ENCODE assay signal across 11 cellular contexts in the genomic region with DNA sequence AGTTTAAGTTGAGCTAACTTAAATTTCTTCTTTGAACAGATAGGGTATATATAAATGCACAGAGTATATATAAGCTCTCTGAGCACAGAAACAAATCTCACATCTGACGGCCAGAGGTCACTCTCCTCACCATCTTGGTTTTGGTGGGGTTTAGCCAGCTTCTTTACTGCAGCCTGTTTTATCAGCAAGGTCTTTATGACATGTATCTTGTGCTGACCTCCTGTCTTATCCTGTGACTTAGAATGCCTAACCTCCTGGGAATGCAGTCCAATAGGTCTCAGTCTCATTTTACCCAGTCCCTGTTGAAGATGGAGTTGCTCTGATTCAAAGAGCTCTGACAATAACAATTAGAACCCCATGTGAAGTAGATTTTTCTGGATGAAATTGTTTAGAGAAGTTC. TPM values are rescaled to one million over a fixed set of nuclear protein-coding genes. Genes with fewer than 3 reads are reported as not detected.
DNase-seq lines count a peak whose midpoint lies in the region; ATAC-seq and TF ChIP-seq lines count a peak whose summit lies in the region.
"Had no signal": no experiment of that assay in that cellular context is flagged by ENCODE, and none has a peak within 500 bp of the region (broad histone marks: within the 10 kb centered on the region; RNA-seq: fewer than 3 reads in every experiment).

No MANE protein-coding gene starts in this region.

- no peak overlapping the region for H3K27ac ChIP-seq in endodermal cell (ENCODE audit: low read depth, low read length)
- peak overlapping the region in 3 of 4 donors; percentile 88 to 96 (median 93) for H3K27ac ChIP-seq in sigmoid colon

- intact Hi-C loops in sigmoid colon (cut with DNase I) = no loop called here

- H3K4me3 Mint-ChIP-seq in activated CD8-positive, alpha-beta memory T cell treated with anti-CD3 and anti-CD28 coated beads, Interleukin-2, amount 10 ng/mL, durations not matched to agents 7 days and 5 days = peak overlapping the region; percentile 14
- H3K4me3 Mint-ChIP-seq in endodermal cell = no peak overlapping the region

- no peak for DNase-seq in activated CD8-positive, alpha-beta memory T cell treated with anti-CD3 and anti-CD28 coated beads, Interleukin-2, amount 10 ng/mL, durations not matched to agents 7 days and 5 days
- no peak for DNase-seq in activated CD8-positive, alpha-beta memory T cell treated with anti-CD3 and anti-CD28 coated beads, Interleukin-2, amount 50 U/mL, for 4 hours
- DNase-seq in SK-MEL-5 (ENCODE audit: low read depth, low spot score) (peak; percentile 45), endodermal cell (no peak), sigmoid colon (no peak)
- DNase-seq: posterior cingulate gyrus had no signal

- H3K36me3 Mint-ChIP-seq in activated CD8-positive, alpha-beta memory T cell treated with anti-CD3 and anti-CD28 coated beads, Interleukin-2, amount 10 ng/mL, durations not matched to agents 7 days and 5 days = peaks cover 61% of the 10 kb centered on the region
- peaks cover 45% of the 10 kb centered on the region for H3K36me3 Mint-ChIP-seq in endodermal cell (ENCODE audit: low read depth)

- H3K27me3 Mint-ChIP-seq in activated CD8-positive, alpha-beta memory T cell treated with anti-CD3 and anti-CD28 coated beads, Interleukin-2, amount 10 ng/mL, durations not matched to agents 7 days and 5 days = no peaks in the 10 kb centered on the region
- H3K27me3 Mint-ChIP-seq in endodermal cell (ENCODE audit: insufficient read depth) = peaks cover 14% of the 10 kb centered on the region

- in situ Hi-C loops in SK-MEL-5 (cut with HindIII; ENCODE audit: low pct_unique_long_range_greater_than_20kb, low sequenced_read_pairs) = no loop called here

- no peak for TF ChIP-seq EP300 in sigmoid colon (IDR thresholded peaks at IDR 0.05)

- H3K27ac Mint-ChIP-seq in activated CD8-positive, alpha-beta memory T cell treated with anti-CD3 and anti-CD28 coated beads, Interleukin-2, amount 10 ng/mL, durations not matched to agents 7 days and 5 days = peak overlapping the region; percentile 46
- H3K27ac Mint-ChIP-seq in endodermal cell = peak overlapping the region; percentile 28

- WGBS in endodermal cell (ENCODE audit: insufficient coverage in 1 of 2, insufficient read length in 1 of 2), 2 experiments = 83 to 85% methylated on average over 1 of the region's 1 CpG
- WGBS in sigmoid colon, 2 donors = 81 to 87% methylated on average over 1 of the region's 1 CpG

- no peak overlapping the region for H3K4me3 ChIP-seq in endodermal cell (ENCODE audit: low read length)
- H3K4me3 ChIP-seq in sigmoid colon = no peak overlapping the region
- H3K4me3 ChIP-seq: lung, thyroid gland had no signal

- H3K36me3 ChIP-seq in endodermal cell (ENCODE audit: control insufficient read depth, insufficient read depth, low read length) (peaks cover 47% of the 10 kb centered on the region), sigmoid colon (peaks cover 0 to 39% (median 9%) of the 10 kb centered on the region in 4 donors)

- H3K9me3 ChIP-seq in endodermal cell (ENCODE audit: control insufficient read depth, low read length) (no peaks in the 10 kb centered on the region), sigmoid colon (no peaks in the 10 kb centered on the region)
- H3K9me3 ChIP-seq: thyroid gland had no signal

- H3K4me1 ChIP-seq in endodermal cell (ENCODE audit: control insufficient read depth, insufficient read depth, low read length) (no peaks in the 10 kb centered on the region), sigmoid colon (peaks cover 0 to 24% (median 21%) of the 10 kb centered on the region in 4 donors)

- H3K4me1 Mint-ChIP-seq in activated CD8-positive, alpha-beta memory T cell treated with anti-CD3 and anti-CD28 coated beads, Interleukin-2, amount 10 ng/mL, durations not matched to agents 7 days and 5 days = peaks cover 50% of the 10 kb centered on the region
- peaks cover 24% of the 10 kb centered on the region for H3K4me1 Mint-ChIP-seq in endodermal cell

- H3K9ac ChIP-seq in endodermal cell (ENCODE audit: extremely low read depth, low read length, poor library complexity, severe bottlenecking) = no peak overlapping the region

- ATAC-seq in activated CD8-positive, alpha-beta memory T cell treated with anti-CD3 and anti-CD28 coated beads, Interleukin-2, amount 10 ng/mL, durations not matched to agents 7 days and 5 days = no peak
- ATAC-seq in GM21447 (IDR thresholded peaks at IDR 0.05; ENCODE audit: unreplicated experiment) (no peak), HG03196 (IDR thresholded peaks at IDR 0.05; ENCODE audit: unreplicated experiment) (no peak), GM18868 (IDR thresholded peaks at IDR 0.05; ENCODE audit: unreplicated experiment) (no peak)

- no peaks in the 10 kb centered on the region for H3K9me3 Mint-ChIP-seq in activated CD8-positive, alpha-beta memory T cell treated with anti-CD3 and anti-CD28 coated beads, Interleukin-2, amount 10 ng/mL, durations not matched to agents 7 days and 5 days (ENCODE audit: low read depth)
- H3K9me3 Mint-ChIP-seq in endodermal cell = no peaks in the 10 kb centered on the region

- no peak for TF ChIP-seq POLR2A in sigmoid colon (IDR thresholded peaks at IDR 0.05)

- H3K27me3 ChIP-seq in endodermal cell (ENCODE audit: control insufficient read depth, insufficient read depth, low read length, poor library complexity, severe bottlenecking) (no peaks in the 10 kb centered on the region), sigmoid colon (no peaks in the 10 kb centered on the region)
- H3K27me3 ChIP-seq: thyroid gland had no signal

- TF ChIP-seq CTCF in endodermal cell (conservative IDR thresholded peaks at IDR 0.05) (no peak), sigmoid colon (IDR thresholded peaks at IDR 0.05) (no peak)

- CTCF ChIA-PET in activated CD8-positive, alpha-beta memory T cell treated with anti-CD3 and anti-CD28 coated beads, Interleukin-2, amount 10 ng/mL, durations not matched to agents 7 days and 5 days (lab: Charles Lee) = interaction anchor here (1.3 to 3.4 kb wide), 5 partner anchors 11 to 171 kb away, joined by 5 to 25 read pairs (median 9); a partner anchor contains a TSS

RNA-seq across cellular contexts. Expression of a gene that starts 1.6 kb away (rescaled TPM):
- 100 to 1,000 TPM; 112 to 171 TPM for total RNA-seq in activated CD8-positive, alpha-beta memory T cell treated with anti-CD3 and anti-CD28 coated beads, Interleukin-2, amount 10 ng/mL, durations not matched to agents 7 days and 5 days
- total RNA-seq in SK-MEL-5 (2014; rRNA removed; shearing (Covaris generic)) = 29.1 TPM in 2 replicates
- polyA plus RNA-seq in SK-MEL-5 (2015; cell fraction: cytosol; rRNA removed) = 36.1 and 61.7 TPM in 2 replicates
- polyA plus RNA-seq in SK-MEL-5 (2015; cell fraction: nucleus; rRNA removed) = 221 and 258 TPM in 2 replicates
- total RNA-seq in endodermal cell (100 to 1,000 TPM; 113 to 124 TPM), sigmoid colon (10 to 100 TPM; 16.5 to 43.8 (median 22.3) TPM)
- 47.9 TPM for polyA plus RNA-seq in endodermal cell (2013, experiment 1 of 2)
- polyA plus RNA-seq in endodermal cell (2013, experiment 2 of 2) = 41.0 TPM
- polyA plus RNA-seq in sigmoid colon = 10 to 100 TPM; 28.8 to 60.1 (median 34.2) TPM

RNA-seq across cellular contexts. Expression of a gene that starts 34.1 kb away (rescaled TPM):
- total RNA-seq in activated CD8-positive, alpha-beta memory T cell treated with anti-CD3 and anti-CD28 coated beads, Interleukin-2, amount 10 ng/mL, durations not matched to agents 7 days and 5 days = 100 to 1,000 TPM; 105 to 130 TPM
- total RNA-seq in SK-MEL-5 (2014; rRNA removed; shearing (Covaris generic)) = 100 and 125 TPM in 2 replicates
- polyA plus RNA-seq in SK-MEL-5 (2015; cell fraction: cytosol; rRNA removed) = 142 and 159 TPM in 2 replicates
- polyA plus RNA-seq in SK-MEL-5 (2015; cell fraction: nucleus; rRNA removed) = 61.4 and 72.8 TPM in 2 replicates
- total RNA-seq in endodermal cell = 100 to 1,000 TPM; 168 to 171 TPM
- 115 TPM for polyA plus RNA-seq in endodermal cell (2013, experiment 1 of 2)
- 123 TPM for polyA plus RNA-seq in endodermal cell (2013, experiment 2 of 2)
- 100 to 1,000 TPM; 181 to 244 (median 192) TPM for total RNA-seq in sigmoid colon
- polyA plus RNA-seq in sigmoid colon = 1,000 to 10,000 TPM in 1 of 3 donors, 100 to 1,000 TPM in 2; 443 to 1,259 (median 789) TPM

RNA-seq across cellular contexts. Expression of a gene that starts 42.3 kb away (rescaled TPM):
- under 1 TPM in 1 of 2 experiments, not detected in 1; 0.26 TPM for total RNA-seq in activated CD8-positive, alpha-beta memory T cell treated with anti-CD3 and anti-CD28 coated beads, Interleukin-2, amount 10 ng/mL, durations not matched to agents 7 days and 5 days
- total RNA-seq in SK-MEL-5 (2014; rRNA removed; shearing (Covaris generic)) = 0.40 and 0.61 TPM in 2 replicates
- 1.2 and 1.6 TPM in 2 replicates for polyA plus RNA-seq in SK-MEL-5 (2015; cell fraction: cytosol; rRNA removed)
- polyA plus RNA-seq in SK-MEL-5 (2015; cell fraction: nucleus; rRNA removed) = 2.5 and 14.7 TPM in 2 replicates
- 1 to 10 TPM; 3.1 to 5.7 TPM for total RNA-seq in endodermal cell
- polyA plus RNA-seq in endodermal cell (2013, experiment 1 of 2) = 3.6 TPM
- 1.7 TPM for polyA plus RNA-seq in endodermal cell (2013, experiment 2 of 2)
- total RNA-seq in sigmoid colon = 1 to 10 TPM in 3 of 4 donors, under 1 TPM in 1; 0.36 to 1.6 (median 1.4) TPM
- polyA plus RNA-seq in sigmoid colon = 1 to 10 TPM in 1 of 3 donors, under 1 TPM in 2; 0.60 to 2.5 (median 0.92) TPM

RNA-seq across cellular contexts. Expression of a gene that starts 53.2 kb away (rescaled TPM):
- total RNA-seq in activated CD8-positive, alpha-beta memory T cell treated with anti-CD3 and anti-CD28 coated beads, Interleukin-2, amount 10 ng/mL, durations not matched to agents 7 days and 5 days = 100 to 1,000 TPM; 293 to 301 TPM
- total RNA-seq in SK-MEL-5 (2014; rRNA removed; shearing (Covaris generic)) = 137 and 146 TPM in 2 replicates
- 77.5 and 107 TPM in 2 replicates for polyA plus RNA-seq in SK-MEL-5 (2015; cell fraction: cytosol; rRNA removed)
- polyA plus RNA-seq in SK-MEL-5 (2015; cell fraction: nucleus; rRNA removed) = 76.1 and 88.7 TPM in 2 replicates
- total RNA-seq in endodermal cell (100 to 1,000 TPM; 111 to 122 TPM), sigmoid colon (10 to 100 TPM; 75.9 to 90.6 (median 81.3) TPM)
- 119 TPM for polyA plus RNA-seq in endodermal cell (2013, experiment 1 of 2)
- 112 TPM for polyA plus RNA-seq in endodermal cell (2013, experiment 2 of 2)
- polyA plus RNA-seq in sigmoid colon = 100 to 1,000 TPM in 2 of 3 donors, 10 to 100 TPM in 1; 91.3 to 160 (median 113) TPM

RNA-seq across cellular contexts. Expression of a gene that starts 53.9 kb away (rescaled TPM):
- 10 to 100 TPM; 13.2 to 18.9 TPM for total RNA-seq in activated CD8-positive, alpha-beta memory T cell treated with anti-CD3 and anti-CD28 coated beads, Interleukin-2, amount 10 ng/mL, durations not matched to agents 7 days and 5 days
- total RNA-seq in SK-MEL-5 (2014; rRNA removed; shearing (Covaris generic)) = 23.8 and 28.2 TPM in 2 replicates
- 23.3 and 28.1 TPM in 2 replicates for polyA plus RNA-seq in SK-MEL-5 (2015; cell fraction: cytosol; rRNA removed)
- 8.7 and 32.1 TPM in 2 replicates for polyA plus RNA-seq in SK-MEL-5 (2015; cell fraction: nucleus; rRNA removed)
- 10 to 100 TPM; 18.0 to 18.2 TPM for total RNA-seq in endodermal cell
- polyA plus RNA-seq in endodermal cell (2013, experiment 1 of 2) = 20.1 TPM
- 18.2 TPM for polyA plus RNA-seq in endodermal cell (2013, experiment 2 of 2)
- total RNA-seq in sigmoid colon = 10 to 100 TPM; 22.7 to 68.0 (median 25.4) TPM
- polyA plus RNA-seq in sigmoid colon = 1 to 10 TPM; 1.8 to 7.9 (median 2.3) TPM
